In genomic region chr3:126540342-126540849, GRCh38 we compare ENCODE assay signal across 2 cellular contexts.
A peak's percentile ranks its signal among the peaks of the same experiment; 100 is the strongest.
TF ChIP-seq lines count a peak whose summit lies in the region.

No MANE protein-coding gene starts in this region.

TF ChIP-seq in K562, 482 proteins besides CTCF, POLR2A, EP300 and RAD21 (continues in another document):
- TF ChIP-seq THRA (IDR thresholded peaks at IDR 0.05) (no peak), ZNF407 (IDR thresholded peaks at IDR 0.05; ENCODE audit: low read depth) (no peak), HOMEZ (CRISPR knock-in tag; IDR thresholded peaks at IDR 0.05) (no peak), AFF1 (IDR thresholded peaks at IDR 0.05; ENCODE audit: low read depth in 1 of 2, partially characterized antibody in 2 of 2) (no peak), ETV1 (tag; conservative IDR thresholded peaks at IDR 0.05; ENCODE audit: low read depth) (peak; percentile 59; the same call in 1 of the 2 replicates)

TF ChIP-seq in liver, 16 proteins besides CTCF, POLR2A, EP300 and RAD21:
- TF ChIP-seq RXRA (IDR thresholded peaks at IDR 0.05) (no peak), ATF3 (IDR thresholded peaks at IDR 0.05) (no peak), GABPA (IDR thresholded peaks at IDR 0.05 in 1 of 2, conservative IDR thresholded peaks at IDR 0.05 in 1 of 2) (no peak), NR2F2 (IDR thresholded peaks at IDR 0.05) (no peak)
TF ChIP-seq in liver: peak in this region for 0.
